In the genomic region with DNA sequence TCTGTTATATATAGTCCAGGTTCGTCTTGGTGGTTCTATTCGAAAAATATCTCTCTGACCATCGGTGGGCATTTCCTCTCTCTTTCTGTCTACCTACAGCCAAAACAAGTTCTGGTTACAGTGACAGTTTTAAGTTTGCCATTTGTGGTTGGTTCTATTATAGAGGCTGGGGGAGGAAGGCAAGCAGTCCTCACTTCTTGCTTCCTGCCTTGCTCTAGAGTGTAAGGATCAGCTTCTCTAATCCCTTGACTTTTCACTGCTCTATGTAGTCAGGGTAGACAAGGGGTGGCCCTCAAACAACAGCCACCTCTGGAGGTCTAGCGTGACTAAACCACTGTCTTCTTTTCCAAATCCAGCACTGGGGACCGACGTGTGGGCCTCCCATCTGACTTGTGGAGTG, we compare ENCODE assay signal across 12 cellular contexts. TPM values are rescaled to one million over a fixed set of nuclear protein-coding genes. Genes with fewer than 3 reads are reported as not detected.
DNase-seq lines count a peak whose midpoint lies in the region; ATAC-seq and TF ChIP-seq lines count a peak whose summit lies in the region.
"Had no signal": no experiment of that assay in that cellular context is flagged by ENCODE, and none has a peak within 500 bp of the region (broad histone marks: within the 10 kb centered on the region; RNA-seq: fewer than 3 reads in every experiment).

No MANE protein-coding gene starts in this region.

- intact Hi-C loops in CD8-positive, alpha-beta T cell (cut with DNase I, micrococcal nuclease), result no loop called here
- intact Hi-C loops in head of caudate nucleus (cut with DNase I), result loop anchor here (10.0 kb wide), 1 partner anchor 97 kb away; no protein-coding TSS in a partner anchor

- no peak for TF ChIP-seq CTCF in CD8-positive, alpha-beta T cell (IDR thresholded peaks at IDR 0.05)
- no peak for TF ChIP-seq CTCF in WTC11 (IDR thresholded peaks at IDR 0.05)

- H3K9me3 ChIP-seq in CD8-positive, alpha-beta T cell (ENCODE audit: low read length), result no peaks in the 10 kb centered on the region
- H3K9me3 ChIP-seq: Peyer's patch, testis had no signal

- no peak overlapping the region for H3K27ac ChIP-seq in CD8-positive, alpha-beta T cell (ENCODE audit: low read depth, low read length)
- H3K27ac ChIP-seq: testis had no signal

- peaks cover 65% of the 10 kb centered on the region for H3K4me1 Mint-ChIP-seq in CD8-positive, alpha-beta T cell (ENCODE audit: low read depth)
- H3K4me1 Mint-ChIP-seq in WTC11, result peaks cover 46% of the 10 kb centered on the region

- no peaks in the 10 kb centered on the region for H3K27me3 Mint-ChIP-seq in CD8-positive, alpha-beta T cell (ENCODE audit: low read depth)
- no peaks in the 10 kb centered on the region for H3K27me3 Mint-ChIP-seq in WTC11 (ENCODE audit: low read depth)

- no peak overlapping the region for H3K4me3 ChIP-seq in CD8-positive, alpha-beta T cell (ENCODE audit: low read depth, low read length)
- H3K4me3 ChIP-seq: Peyer's patch, testis had no signal

- peaks cover 16% of the 10 kb centered on the region for H3K36me3 Mint-ChIP-seq in CD8-positive, alpha-beta T cell
- H3K36me3 Mint-ChIP-seq in WTC11, result peaks cover 18% of the 10 kb centered on the region

- no peak for DNase-seq in CD8-positive, alpha-beta T cell
- no peak for DNase-seq in WTC11 (ENCODE audit: low spot score)
- no peak for DNase-seq in DMS79 (lab: John Stamatoyannopoulos, UW)
- DNase-seq in NCI-H146 treated with DMSO at 0.1 percent for 48 hours (lab: John Stamatoyannopoulos, UW; ENCODE audit: unreplicated experiment), result no peak
- DNase-seq in 8988T, result no peak
- DNase-seq in head of caudate nucleus, result no peak
- DNase-seq: C1 segment of cervical spinal cord, NCI-H1048, Peyer's patch, testis had no signal

- POLR2A ChIA-PET in CD8-positive, alpha-beta T cell (lab: Charles Lee), result interaction anchor here (1.0 to 1.1 kb wide), 2 partner anchors 10 to 13 kb away, joined by 3 read pairs; no protein-coding TSS in a partner anchor
- POLR2A ChIA-PET in WTC11 (lab: Charles Lee), result no interaction called here

- no peak for ATAC-seq in CD8-positive, alpha-beta T cell
- peak; percentile 53 for ATAC-seq in GM19438 (IDR thresholded peaks at IDR 0.05; ENCODE audit: low read depth, unreplicated experiment)
- peak; percentile 48 for ATAC-seq in HG03175 (IDR thresholded peaks at IDR 0.05; ENCODE audit: unreplicated experiment)
- ATAC-seq in WTC11, result peak; percentile 42

- H3K9me3 Mint-ChIP-seq in CD8-positive, alpha-beta T cell, result no peaks in the 10 kb centered on the region
- peaks cover 12% of the 10 kb centered on the region for H3K9me3 Mint-ChIP-seq in WTC11

- CTCF ChIA-PET in CD8-positive, alpha-beta T cell (lab: Charles Lee), result interaction anchor here (3.5 kb wide), 1 partner anchor 13 kb away, joined by 14 read pairs; no protein-coding TSS in a partner anchor
- CTCF ChIA-PET in WTC11 (lab: Charles Lee), result interaction anchor here (1.4 to 1.9 kb wide), 2 partner anchors 13 to 110 kb away, joined by 3 to 8 read pairs; no protein-coding TSS in a partner anchor

- H3K27me3 ChIP-seq in CD8-positive, alpha-beta T cell (ENCODE audit: insufficient read depth, low read length), result no peaks in the 10 kb centered on the region
- H3K27me3 ChIP-seq: Peyer's patch, testis had no signal

- no peak overlapping the region for H3K27ac Mint-ChIP-seq in CD8-positive, alpha-beta T cell
- H3K27ac Mint-ChIP-seq in WTC11, result no peak overlapping the region; the same call in 1 of the 2 replicates

- H3K4me3 Mint-ChIP-seq in CD8-positive, alpha-beta T cell, result peak overlapping the region; percentile 13
- H3K4me3 Mint-ChIP-seq in WTC11, result no peak overlapping the region

- H3K4me1 ChIP-seq in CD8-positive, alpha-beta T cell (ENCODE audit: insufficient read depth, low read length), result peaks cover 27% of the 10 kb centered on the region
- H3K4me1 ChIP-seq: testis had no signal

- no peaks in the 10 kb centered on the region for H3K36me3 ChIP-seq in CD8-positive, alpha-beta T cell (ENCODE audit: insufficient read depth, low read length)
- H3K36me3 ChIP-seq: Peyer's patch had no signal

TF ChIP-seq in WTC11, 78 proteins besides CTCF, POLR2A, EP300 and RAD21:
- TF ChIP-seq ATF6 (CRISPR knock-in tag; IDR thresholded peaks at IDR 0.05), result no peak
- TF ChIP-seq NR1H2 (CRISPR knock-in tag; IDR thresholded peaks at IDR 0.05), result no peak
- TF ChIP-seq, protein P1, sequence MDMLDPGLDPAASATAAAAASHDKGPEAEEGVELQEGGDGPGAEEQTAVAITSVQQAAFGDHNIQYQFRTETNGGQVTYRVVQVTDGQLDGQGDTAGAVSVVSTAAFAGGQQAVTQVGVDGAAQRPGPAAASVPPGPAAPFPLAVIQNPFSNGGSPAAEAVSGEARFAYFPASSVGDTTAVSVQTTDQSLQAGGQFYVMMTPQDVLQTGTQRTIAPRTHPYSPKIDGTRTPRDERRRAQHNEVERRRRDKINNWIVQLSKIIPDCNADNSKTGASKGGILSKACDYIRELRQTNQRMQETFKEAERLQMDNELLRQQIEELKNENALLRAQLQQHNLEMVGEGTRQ (CRISPR knock-in tag; IDR thresholded peaks at IDR 0.05), result no peak
- TF ChIP-seq ESRRA (CRISPR knock-in tag; IDR thresholded peaks at IDR 0.05; ENCODE audit: borderline replicate concordance), result no peak
- TF ChIP-seq, protein P2, sequence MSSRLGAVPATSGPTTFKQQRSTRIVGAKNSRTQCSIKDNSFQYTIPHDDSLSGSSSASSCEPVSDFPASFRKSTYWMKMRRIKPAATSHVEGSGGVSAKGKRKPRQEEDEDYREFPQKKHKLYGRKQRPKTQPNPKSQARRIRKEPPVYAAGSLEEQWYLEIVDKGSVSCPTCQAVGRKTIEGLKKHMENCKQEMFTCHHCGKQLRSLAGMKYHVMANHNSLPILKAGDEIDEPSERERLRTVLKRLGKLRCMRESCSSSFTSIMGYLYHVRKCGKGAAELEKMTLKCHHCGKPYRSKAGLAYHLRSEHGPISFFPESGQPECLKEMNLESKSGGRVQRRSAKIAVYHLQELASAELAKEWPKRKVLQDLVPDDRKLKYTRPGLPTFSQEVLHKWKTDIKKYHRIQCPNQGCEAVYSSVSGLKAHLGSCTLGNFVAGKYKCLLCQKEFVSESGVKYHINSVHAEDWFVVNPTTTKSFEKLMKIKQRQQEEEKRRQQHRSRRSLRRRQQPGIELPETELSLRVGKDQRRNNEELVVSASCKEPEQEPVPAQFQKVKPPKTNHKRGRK (CRISPR knock-in tag; IDR thresholded peaks at IDR 0.05; ENCODE audit: borderline replicate concordance), result no peak
- no peak for TF ChIP-seq ETV6 (CRISPR knock-in tag; IDR thresholded peaks at IDR 0.05)
- TF ChIP-seq TEAD1 (CRISPR knock-in tag; IDR thresholded peaks at IDR 0.05), result no peak
- TF ChIP-seq SMAD4 (CRISPR knock-in tag; IDR thresholded peaks at IDR 0.05), result no peak
- TF ChIP-seq ZNF671 (CRISPR knock-in tag; IDR thresholded peaks at IDR 0.05), result no peak
- TF ChIP-seq FOXJ3 (CRISPR knock-in tag; IDR thresholded peaks at IDR 0.05; ENCODE audit: borderline replicate concordance), result no peak
- TF ChIP-seq SMAD3 (CRISPR knock-in tag; IDR thresholded peaks at IDR 0.05; ENCODE audit: borderline replicate concordance), result no peak
- TF ChIP-seq, protein P3, sequence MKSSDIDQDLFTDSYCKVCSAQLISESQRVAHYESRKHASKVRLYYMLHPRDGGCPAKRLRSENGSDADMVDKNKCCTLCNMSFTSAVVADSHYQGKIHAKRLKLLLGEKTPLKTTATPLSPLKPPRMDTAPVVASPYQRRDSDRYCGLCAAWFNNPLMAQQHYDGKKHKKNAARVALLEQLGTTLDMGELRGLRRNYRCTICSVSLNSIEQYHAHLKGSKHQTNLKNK (CRISPR knock-in tag; IDR thresholded peaks at IDR 0.05), result no peak
- TF ChIP-seq ZNF219 (CRISPR knock-in tag; IDR thresholded peaks at IDR 0.05; ENCODE audit: borderline replicate concordance), result no peak
- no peak for TF ChIP-seq ZNF138 (CRISPR knock-in tag; conservative IDR thresholded peaks at IDR 0.05)
- TF ChIP-seq, protein P4, sequence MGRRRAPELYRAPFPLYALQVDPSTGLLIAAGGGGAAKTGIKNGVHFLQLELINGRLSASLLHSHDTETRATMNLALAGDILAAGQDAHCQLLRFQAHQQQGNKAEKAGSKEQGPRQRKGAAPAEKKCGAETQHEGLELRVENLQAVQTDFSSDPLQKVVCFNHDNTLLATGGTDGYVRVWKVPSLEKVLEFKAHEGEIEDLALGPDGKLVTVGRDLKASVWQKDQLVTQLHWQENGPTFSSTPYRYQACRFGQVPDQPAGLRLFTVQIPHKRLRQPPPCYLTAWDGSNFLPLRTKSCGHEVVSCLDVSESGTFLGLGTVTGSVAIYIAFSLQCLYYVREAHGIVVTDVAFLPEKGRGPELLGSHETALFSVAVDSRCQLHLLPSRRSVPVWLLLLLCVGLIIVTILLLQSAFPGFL (CRISPR knock-in tag; IDR thresholded peaks at IDR 0.05; ENCODE audit: borderline replicate concordance), result no peak
- TF ChIP-seq ZNF396 (CRISPR knock-in tag; IDR thresholded peaks at IDR 0.05; ENCODE audit: borderline replicate concordance), result no peak
- no peak for TF ChIP-seq HMGA2 (CRISPR knock-in tag; IDR thresholded peaks at IDR 0.05)
- TF ChIP-seq ZBTB43 (CRISPR knock-in tag; IDR thresholded peaks at IDR 0.05), result no peak
TF ChIP-seq in WTC11: peak in this region for 0.

RNA-seq across cellular contexts. Expression of gene E2F3, which starts 16.1 kb away (rescaled TPM):
- total RNA-seq in CD8-positive, alpha-beta T cell, result 1 to 10 TPM; 5.0 to 6.2 TPM
- 29.2 to 30.2 TPM (median 30.0 TPM) in 3 replicates for total RNA-seq in WTC11 (2021)
